In the genomic region with DNA sequence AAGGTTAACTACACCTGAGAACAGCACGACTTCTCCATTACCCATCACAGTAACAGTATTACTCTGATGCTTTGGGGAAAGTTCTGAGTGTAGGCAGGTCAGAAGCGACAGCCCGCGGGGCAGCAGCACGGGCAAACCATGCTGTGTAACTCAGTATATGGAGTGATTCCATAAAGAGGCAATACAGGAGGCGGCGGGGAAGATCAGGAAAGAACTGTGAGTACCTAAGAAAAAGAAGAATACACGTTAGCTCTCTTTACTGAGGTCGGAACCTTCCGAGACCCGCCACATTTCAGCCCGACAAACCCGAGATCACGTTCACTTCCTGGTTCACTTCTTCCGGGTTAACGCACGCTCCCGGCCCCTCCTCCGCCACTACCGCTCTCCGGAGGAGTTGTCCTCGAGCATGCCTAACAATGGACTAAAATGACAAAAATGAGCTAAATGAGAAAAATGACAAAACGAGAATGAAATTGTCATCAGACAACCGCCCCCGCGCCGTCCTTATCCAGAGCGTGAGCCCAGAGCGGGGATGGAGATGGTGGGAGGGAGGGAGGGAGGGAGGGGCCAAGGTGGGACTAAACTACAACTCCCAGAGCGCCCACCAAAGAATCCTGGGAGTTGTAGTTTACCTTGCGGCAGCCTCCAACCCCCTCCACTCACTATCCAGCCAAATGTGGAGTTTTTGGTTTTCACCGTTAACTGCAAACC, we compare ENCODE assay signal across 8 cellular contexts. TPM values are rescaled to one million over a fixed set of nuclear protein-coding genes. Genes with fewer than 3 reads are reported as not detected.
DNase-seq lines count a peak whose midpoint lies in the region; ATAC-seq and TF ChIP-seq lines count a peak whose summit lies in the region.

Gene MTRF1, minus strand, starts transcription at position 316 of the 711 bp plus-strand sequence. CDS start 2,669 bp downstream, outside the sequence.

- H3K4me3 ChIP-seq in HUES6 (ENCODE audit: low read depth, low read length): peak within 1 kb of the TSS; percentile 85
- H3K4me3 ChIP-seq in OCI-LY1 (ENCODE audit: low read depth, low read length, poor library complexity, severe bottlenecking): peak within 1 kb of the TSS; percentile 85
- H3K4me3 ChIP-seq in mucosa of descending colon: peak within 1 kb of the TSS; percentile 23

- peak within 1 kb of the TSS; percentile 100 for H2AFZ ChIP-seq in OCI-LY1 (ENCODE audit: low read length)

- H3K9ac ChIP-seq in HUES6 (ENCODE audit: low read length) (peak within 1 kb of the TSS; percentile 79), OCI-LY1 (ENCODE audit: low read length) (peak within 1 kb of the TSS; percentile 86)

- no peaks in the 10 kb centered on the region for H3K4me1 ChIP-seq in HUES6 (ENCODE audit: control insufficient read depth, insufficient read depth, low read length)
- H3K4me1 ChIP-seq in OCI-LY1 (ENCODE audit: insufficient read depth, low read length, severe bottlenecking): peaks cover 13% of the 10 kb centered on the region
- no peaks in the 10 kb centered on the region for H3K4me1 ChIP-seq in mucosa of descending colon (ENCODE audit: low read depth)

- H3K9me3 ChIP-seq in HUES6 (ENCODE audit: control insufficient read depth, insufficient read depth, low read depth, low read length) (peaks cover 23% of the 10 kb centered on the region), OCI-LY1 (ENCODE audit: low read length) (peaks cover 10% of the 10 kb centered on the region; the same call in 1 of the 2 replicates), mucosa of descending colon (peaks cover 10% of the 10 kb centered on the region)

- TF ChIP-seq CTCF in OCI-LY1 (IDR thresholded peaks at IDR 0.05; ENCODE audit: low read length) (no peak), mucosa of descending colon (IDR thresholded peaks at IDR 0.05) (no peak)

- H3K36me3 ChIP-seq in HUES6 (ENCODE audit: control insufficient read depth, insufficient read depth, low read length) (peaks cover 17% of the 10 kb centered on the region), OCI-LY1 (ENCODE audit: insufficient read depth, low read length) (peaks cover 29% of the 10 kb centered on the region), mucosa of descending colon (ENCODE audit: low read depth) (no peaks in the 10 kb centered on the region)

- H3K79me2 ChIP-seq in OCI-LY1 (ENCODE audit: insufficient read depth, low read length): no peaks in the 10 kb centered on the region

- intact Hi-C loops in mucosa of descending colon (cut with DNase I, micrococcal nuclease): no loop called here

- H3K27me3 ChIP-seq in HUES6 (ENCODE audit: control insufficient read depth, insufficient read depth, low read length) (no peaks in the 10 kb centered on the region), OCI-LY1 (ENCODE audit: insufficient read depth, low read length) (no peaks in the 10 kb centered on the region)

- peak; percentile 96 for ATAC-seq in GM21447 (IDR thresholded peaks at IDR 0.05; ENCODE audit: unreplicated experiment)
- ATAC-seq in mucosa of descending colon: peak; percentile 98

- H3K27ac ChIP-seq in HUES6 (ENCODE audit: low read depth, low read length) (peak within 1 kb of the TSS; percentile 33; the same call in 1 of the 2 replicates), OCI-LY1 (ENCODE audit: low read depth, low read length, poor library complexity, severe bottlenecking) (peak within 1 kb of the TSS; percentile 67)

- peak within 1 kb of the TSS; percentile 75 for H3K4me2 ChIP-seq in OCI-LY1 (ENCODE audit: low read length)

- H3F3A ChIP-seq in OCI-LY1 (ENCODE audit: insufficient read depth, low read length): no peaks in the 10 kb centered on the region

- peak; percentile 89 for DNase-seq in D341Med (ENCODE audit: low spot score)
- peak; percentile 84 for DNase-seq in activated CD8-positive, alpha-beta memory T cell treated with anti-CD3 and anti-CD28 coated beads, Interleukin-2, amount 50 U/mL, for 48 hours
- peak; percentile 77 for DNase-seq in epidermal melanocyte (ENCODE audit: insufficient read length, low spot score)
- peak; percentile 83 to 86 (median 85) for DNase-seq in mucosa of descending colon
- peak; percentile 61 for DNase-seq in stimulated activated CD8-positive, alpha-beta memory T cell treated with anti-CD3 and anti-CD28 coated beads, Interleukin-4, amount 100 ng/mL, for 24 hours (ENCODE audit: low read depth)

- no peaks in the 10 kb centered on the region for H3K9me2 ChIP-seq in OCI-LY1 (ENCODE audit: low read depth, low read length)

- H4K20me1 ChIP-seq in OCI-LY1 (ENCODE audit: insufficient read depth, low read length): no peaks in the 10 kb centered on the region

RNA-seq across cellular contexts. Expression of gene MTRF1, which starts in this region (rescaled TPM):
- 10 to 100 TPM; 13.4 to 15.5 (median 14.6) TPM for total RNA-seq in mucosa of descending colon

Comparison
In these comparisons a context has a peak if more than half of its experiments do, and no peak if none do; other contexts are left out.
1. Peak in every context shown above with its lines: DNase-seq, ATAC-seq, H3K4me3 ChIP-seq and H3K27ac ChIP-seq.
2. H3K4me3 ChIP-seq: peak in every context shown above with its lines; median percentile 85 in HUES6; 85 in OCI-LY1; 23 in mucosa of descending colon.